Comparison of ENCODE assay signal across 9 cellular contexts in the genomic region with DNA sequence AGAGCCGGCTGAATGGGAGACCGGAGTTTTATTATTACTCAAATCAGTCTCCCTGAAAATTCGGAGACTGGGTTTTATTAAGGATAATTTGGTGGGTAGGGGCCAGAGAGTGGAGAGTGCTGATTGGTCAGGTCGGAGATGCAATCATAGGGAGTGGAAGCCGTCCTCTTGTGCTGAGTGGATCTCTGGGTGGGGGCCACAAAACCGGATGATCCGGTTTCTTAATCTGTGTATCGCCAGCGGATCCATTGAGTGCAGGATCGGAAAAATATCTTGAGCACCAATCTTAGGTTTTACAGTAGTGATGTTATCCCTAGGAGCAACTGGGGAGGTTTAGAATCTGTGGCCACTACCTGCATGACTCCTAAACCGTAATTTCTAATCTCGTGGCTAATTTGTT. TPM values are rescaled to one million over a fixed set of nuclear protein-coding genes. Genes with fewer than 3 reads are reported as not detected.
DNase-seq lines count a peak whose midpoint lies in the region; ATAC-seq and TF ChIP-seq lines count a peak whose summit lies in the region.
"Had no signal": no experiment of that assay in that cellular context is flagged by ENCODE, and none has a peak within 500 bp of the region (broad histone marks: within the 10 kb centered on the region; RNA-seq: fewer than 3 reads in every experiment).

No MANE protein-coding gene starts in this region.

- H3K18ac ChIP-seq in H9 (ENCODE audit: insufficient read length, low read depth, low read length) = no peak overlapping the region

- CTCF ChIA-PET in WTC11 (lab: Charles Lee) = interaction anchor here (0.7 kb wide), 1 partner anchor 29 kb away, joined by 4 read pairs; no protein-coding TSS in a partner anchor

- H3T11ph ChIP-seq in H9 (ENCODE audit: low read length) = no peak overlapping the region

- no peak overlapping the region for H2BK120ac ChIP-seq in H9 (ENCODE audit: low read depth, low read length, poor library complexity, severe bottlenecking)

- H2BK5ac ChIP-seq in H9 (ENCODE audit: insufficient read length, low read length) = no peak overlapping the region

- no peak overlapping the region for H2BK15ac ChIP-seq in H9 (ENCODE audit: low read depth, low read length)

- H2BK20ac ChIP-seq in H9 (ENCODE audit: low read depth, low read length, poor library complexity, severe bottlenecking) = no peak overlapping the region

- no peak overlapping the region for H3K23ac ChIP-seq in H9 (ENCODE audit: insufficient read length, low read depth, low read length)

- peak overlapping the region; percentile 95 to 98 (median 96) for H3K4me3 Mint-ChIP-seq in CD4-positive, CD25-positive, alpha-beta regulatory T cell
- peak overlapping the region; percentile 3 to 79; a peak in 2 of 5 replicates for H3K4me3 Mint-ChIP-seq in H9
- H3K4me3 Mint-ChIP-seq in WTC11 = peak overlapping the region; percentile 96
- peak overlapping the region; percentile 90 for H3K4me3 Mint-ChIP-seq in memory B cell

- no peak overlapping the region for H2AFZ ChIP-seq in H9 (ENCODE audit: low read length)

- peak overlapping the region; percentile 28 for H3K4me2 ChIP-seq in H9 (ENCODE audit: insufficient read depth, insufficient read length, low read length)

- peak overlapping the region; percentile 32 for H3K4me3 ChIP-seq in CD4-positive, CD25-positive, alpha-beta regulatory T cell (ENCODE audit: low read depth, low read length)
- H3K4me3 ChIP-seq in ascending aorta = peak overlapping the region in 1 of 2 donors; percentile 79

- H3K79me1 ChIP-seq in H9 (ENCODE audit: insufficient read depth, low read depth, low read length, poor library complexity, severe bottlenecking) = no peaks in the 10 kb centered on the region

- H3K36me3 Mint-ChIP-seq in CD4-positive, CD25-positive, alpha-beta regulatory T cell = no peaks in the 10 kb centered on the region
- H3K36me3 Mint-ChIP-seq in H9 (ENCODE audit: insufficient read depth in 1 of 3, low read depth in 3 of 3) (peaks cover 7 to 9% (median 8%) of the 10 kb centered on the region in 3 experiments; a peak in 6 of 7 replicates), WTC11 (peaks cover 5% of the 10 kb centered on the region), memory B cell (no peaks in the 10 kb centered on the region)

- POLR2A ChIA-PET in WTC11 (lab: Charles Lee) = interaction anchor here (0.7 kb wide), 2 partner anchors 22 to 643 kb away, joined by 7 to 9 read pairs; no protein-coding TSS in a partner anchor

- no peaks in the 10 kb centered on the region for H3K27me3 Mint-ChIP-seq in CD4-positive, CD25-positive, alpha-beta regulatory T cell
- H3K27me3 Mint-ChIP-seq in H9 (ENCODE audit: low read depth) = no peaks in the 10 kb centered on the region
- H3K27me3 Mint-ChIP-seq in WTC11 (ENCODE audit: low read depth) = no peaks in the 10 kb centered on the region
- H3K27me3 Mint-ChIP-seq in memory B cell = no peaks in the 10 kb centered on the region

- peaks cover 10% of the 10 kb centered on the region for H3K23me2 ChIP-seq in H9 (ENCODE audit: insufficient read length, low read depth, low read length, poor library complexity, severe bottlenecking)

- intact Hi-C loops in ascending aorta (cut with DNase I) = loop anchor here (1.0 kb wide), 1 partner anchor 22 kb away; a partner anchor contains a TSS

- no peak overlapping the region for H3K27ac ChIP-seq in CD4-positive, CD25-positive, alpha-beta regulatory T cell (ENCODE audit: insufficient read depth, low read length, poor library complexity, severe bottlenecking)
- H3K27ac ChIP-seq in H9 (ENCODE audit: insufficient read length, low read depth, low read length) (no peak overlapping the region), ascending aorta (peak overlapping the region in 1 of 2 donors; percentile 58)

- H4K5ac ChIP-seq in H9 (ENCODE audit: insufficient read length, low read depth, low read length) = no peak overlapping the region

- H3K4me1 Mint-ChIP-seq in CD4-positive, CD25-positive, alpha-beta regulatory T cell = peaks cover 0 to 26% (median 16%) of the 10 kb centered on the region in 4 donors
- peaks cover 20 to 28% of the 10 kb centered on the region in 2 experiments for H3K4me1 Mint-ChIP-seq in H9
- peaks cover 26% of the 10 kb centered on the region for H3K4me1 Mint-ChIP-seq in WTC11
- peaks cover 7% of the 10 kb centered on the region for H3K4me1 Mint-ChIP-seq in memory B cell

- no peak overlapping the region for H4K91ac ChIP-seq in H9 (ENCODE audit: insufficient read length, low read depth, low read length)

- H4K8ac ChIP-seq in H9 (replicated peaks; ENCODE audit: insufficient read length, low read depth, low read length) = no peak overlapping the region

- H3K27ac Mint-ChIP-seq in CD4-positive, CD25-positive, alpha-beta regulatory T cell = peak overlapping the region; percentile 32 to 97 (median 44)
- H3K27ac Mint-ChIP-seq in H9 (peak overlapping the region in 2 of 3 experiments; percentile 23 to 63; a peak in 3 of 7 replicates), WTC11 (peak overlapping the region; percentile 44), memory B cell (peak overlapping the region; percentile 70)

- no peaks in the 10 kb centered on the region for H3K9me3 ChIP-seq in CD4-positive, CD25-positive, alpha-beta regulatory T cell (ENCODE audit: control insufficient read depth in 2 of 2, low read length in 2 of 2)
- H3K9me3 ChIP-seq in H9 (ENCODE audit: control insufficient read depth, low read depth, low read length) (no peaks in the 10 kb centered on the region), ascending aorta (no peaks in the 10 kb centered on the region)
- H3K9me3 ChIP-seq: pancreas had no signal

- H3K36me3 ChIP-seq in CD4-positive, CD25-positive, alpha-beta regulatory T cell (ENCODE audit: control insufficient read depth, insufficient read depth, low read length) = no peaks in the 10 kb centered on the region
- no peaks in the 10 kb centered on the region for H3K36me3 ChIP-seq in ascending aorta
- H3K36me3 ChIP-seq: pancreas had no signal

- no peaks in the 10 kb centered on the region; the same call in 1 of the 2 replicates for H3K79me2 ChIP-seq in H9 (ENCODE audit: insufficient read depth, low read length)

- no peak for DNase-seq in CD4-positive, CD25-positive, alpha-beta regulatory T cell
- DNase-seq in H9 (no peak), WTC11 (ENCODE audit: low spot score) (no peak), memory B cell (ENCODE audit: low spot score in 2 of 2) (no peak), NCI-H1048 (lab: John Stamatoyannopoulos, UW) (no peak), ascending aorta (ENCODE audit: low spot score in 2 of 2) (no peak), iPS-NIHi11 (ENCODE audit: low spot score) (no peak)

- no CpG with 5 or more reads among the region's 12 CpGs for WGBS in H9 (ENCODE audit: extremely low coverage, insufficient read length, low lambda C conversion rate)

- H3K14ac ChIP-seq in H9 (ENCODE audit: insufficient read depth, low read length) = no peak overlapping the region

- no peak overlapping the region for H2AK5ac ChIP-seq in H9 (ENCODE audit: insufficient read length, low read length)

- ATAC-seq in CD4-positive, CD25-positive, alpha-beta regulatory T cell (ENCODE audit: low read depth in 2 of 2) = no peak
- ATAC-seq in WTC11 = no peak
- ATAC-seq in memory B cell (ENCODE audit: low read depth) = no peak
- no peak for ATAC-seq in HG02642 (IDR thresholded peaks at IDR 0.05; ENCODE audit: poor library complexity, unreplicated experiment)

- peaks cover 8% of the 10 kb centered on the region for H3K4me1 ChIP-seq in CD4-positive, CD25-positive, alpha-beta regulatory T cell (ENCODE audit: control insufficient read depth, insufficient read depth, low read length, poor library complexity, severe bottlenecking)
- peaks cover 5% of the 10 kb centered on the region; the same call in 1 of the 2 replicates for H3K4me1 ChIP-seq in H9 (ENCODE audit: insufficient read depth, low read length)
- H3K4me1 ChIP-seq in ascending aorta = peaks cover 0 to 3% of the 10 kb centered on the region in 2 donors
- H3K4me1 ChIP-seq: pancreas had no signal

- no peaks in the 10 kb centered on the region for H3K9me3 Mint-ChIP-seq in CD4-positive, CD25-positive, alpha-beta regulatory T cell
- no peaks in the 10 kb centered on the region; a peak in 1 of 5 replicates for H3K9me3 Mint-ChIP-seq in H9
- no peaks in the 10 kb centered on the region for H3K9me3 Mint-ChIP-seq in WTC11
- no peaks in the 10 kb centered on the region for H3K9me3 Mint-ChIP-seq in memory B cell

- no peak overlapping the region for H2BK12ac ChIP-seq in H9 (ENCODE audit: insufficient read length, low read depth, low read length)

- no peak for TF ChIP-seq CTCF in H9 (conservative IDR thresholded peaks at IDR 0.05)
- no peak for TF ChIP-seq CTCF in WTC11 (IDR thresholded peaks at IDR 0.05)
- no peak for TF ChIP-seq CTCF in ascending aorta (IDR thresholded peaks at IDR 0.05)

- H3K27me3 ChIP-seq in CD4-positive, CD25-positive, alpha-beta regulatory T cell (ENCODE audit: control insufficient read depth, insufficient read depth, low read length) = no peaks in the 10 kb centered on the region
- H3K27me3 ChIP-seq in H9 (ENCODE audit: insufficient read depth, low read length) (no peaks in the 10 kb centered on the region), ascending aorta (no peaks in the 10 kb centered on the region)
- H3K27me3 ChIP-seq: pancreas had no signal

- no peak overlapping the region for H3K56ac ChIP-seq in H9 (ENCODE audit: insufficient read length, low read depth, low read length)

- H4K20me1 ChIP-seq in H9 (ENCODE audit: control insufficient read depth, insufficient read depth, insufficient read length) = no peaks in the 10 kb centered on the region

- no peak overlapping the region for H3K9ac ChIP-seq in H9 (ENCODE audit: extremely low read depth, insufficient read length, low read length)

- H3K4ac ChIP-seq in H9 (ENCODE audit: low read depth, low read length) = no peak overlapping the region

TF ChIP-seq in WTC11, 78 proteins besides CTCF, POLR2A, EP300 and RAD21 (continues in another document):
- no peak for TF ChIP-seq MYBL2 (CRISPR knock-in tag; IDR thresholded peaks at IDR 0.05)
- no peak for TF ChIP-seq ESRRA (CRISPR knock-in tag; IDR thresholded peaks at IDR 0.05; ENCODE audit: borderline replicate concordance)

RNA-seq across cellular contexts. Expression of a gene that starts 0.9 kb away (rescaled TPM):
- 26.9 TPM for total RNA-seq in CD4-positive, CD25-positive, alpha-beta regulatory T cell
- 10 to 100 TPM; 48.5 to 61.9 (median 54.5) TPM for polyA plus RNA-seq in CD4-positive, CD25-positive, alpha-beta regulatory T cell
- 169 and 171 TPM in 2 replicates for total RNA-seq in H9 (2021)
- total RNA-seq in WTC11 (2021) = 153 to 224 TPM (median 217 TPM) in 3 replicates
- total RNA-seq in ascending aorta = 4.0 TPM

RNA-seq across cellular contexts. Expression of a gene that starts 21.6 kb away (rescaled TPM):
- total RNA-seq in CD4-positive, CD25-positive, alpha-beta regulatory T cell = 31.6 TPM
- 10 to 100 TPM; 16.4 to 20.0 (median 18.5) TPM for polyA plus RNA-seq in CD4-positive, CD25-positive, alpha-beta regulatory T cell
- 46.5 and 50.9 TPM in 2 replicates for total RNA-seq in H9 (2021)
- total RNA-seq in WTC11 (2021) = 56.2 to 56.9 TPM (median 56.8 TPM) in 3 replicates
- total RNA-seq in ascending aorta = 37.3 TPM

RNA-seq across cellular contexts. Expression of a gene that starts 28.2 kb away (rescaled TPM):
- 54.0 TPM for total RNA-seq in CD4-positive, CD25-positive, alpha-beta regulatory T cell
- polyA plus RNA-seq in CD4-positive, CD25-positive, alpha-beta regulatory T cell = 10 to 100 TPM; 27.8 to 33.7 (median 30.7) TPM
- 68.2 and 71.8 TPM in 2 replicates for total RNA-seq in H9 (2021)
- total RNA-seq in WTC11 (2021) = 43.7 to 51.2 TPM (median 47.8 TPM) in 3 replicates
- 21.5 TPM for total RNA-seq in ascending aorta

Comparison
In these comparisons a context has a peak if more than half of its experiments do, and no peak if none do; other contexts are left out.
1. H3K4me3 Mint-ChIP-seq: peak in every context shown above with its lines; median percentile 96 in CD4-positive, CD25-positive, alpha-beta regulatory T cell; 96 in WTC11; 90 in memory B cell; 41 in H9.